Comparison of ENCODE assay signal across 9 cellular contexts in the genomic region with DNA sequence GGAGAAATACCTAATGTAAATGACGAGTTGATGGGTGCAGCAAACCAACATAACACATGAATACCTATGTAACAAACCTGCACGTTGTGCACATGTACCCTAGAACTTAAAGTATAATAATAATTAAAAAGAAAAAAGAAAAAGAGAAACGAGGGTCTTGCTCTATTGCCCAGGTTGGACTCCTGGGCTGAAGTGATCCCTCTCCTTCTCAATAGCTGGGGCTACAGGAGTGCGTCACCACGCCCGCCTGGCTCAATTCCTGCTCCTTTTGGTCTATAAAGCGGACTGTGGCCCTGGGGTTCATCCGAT. TPM values are rescaled to one million over a fixed set of nuclear protein-coding genes. Genes with fewer than 3 reads are reported as not detected.
A peak's percentile ranks its signal among the peaks of the same experiment; 100 is the strongest.
DNase-seq lines count a peak whose midpoint lies in the region; ATAC-seq and TF ChIP-seq lines count a peak whose summit lies in the region.
"Had no signal": no experiment of that assay in that cellular context is flagged by ENCODE, and none has a peak within 500 bp of the region (broad histone marks: within the 10 kb centered on the region; RNA-seq: fewer than 3 reads in every experiment).

No MANE protein-coding gene starts in this region.

- DNase-seq in NCI-H2196 (lab: John Stamatoyannopoulos, UW; ENCODE audit: unreplicated experiment) (peak; percentile 35), NCI-H2196 treated with DMSO at 0.1 percent for 48 hours (lab: John Stamatoyannopoulos, UW; ENCODE audit: unreplicated experiment) (no peak), astrocyte of the spinal cord (ENCODE audit: low read depth, low spot score) (no peak), thoracic aorta (ENCODE audit: low spot score) (peak; percentile 46), NCI-H524 (lab: John Stamatoyannopoulos, UW) (no peak), OCI-M1 (lab: John Stamatoyannopoulos, UW) (no peak)

- H3K4me3 ChIP-seq in astrocyte of the spinal cord (ENCODE audit: low read depth, low read length), result peak overlapping the region; percentile 77
- peak overlapping the region; percentile 80 for H3K4me3 ChIP-seq in thoracic aorta

- ATAC-seq in thoracic aorta (ENCODE audit: insufficient number of reproducible peaks, low FRiP score, low read depth), result no peak
- no peak for ATAC-seq in HG02763 (IDR thresholded peaks at IDR 0.05; ENCODE audit: unreplicated experiment)

- TF ChIP-seq CTCF in astrocyte of the spinal cord (IDR thresholded peaks at IDR 0.05; ENCODE audit: low read depth, low read length) (no peak), thoracic aorta (IDR thresholded peaks at IDR 0.05) (no peak)

- H3K27ac ChIP-seq in layer of hippocampus (ENCODE audit: low read depth, low read length), result peak overlapping the region; percentile 99
- peak overlapping the region; percentile 99 to 100 for H3K27ac ChIP-seq in thoracic aorta

- H3K36me3 ChIP-seq in thoracic aorta, result no peaks in the 10 kb centered on the region

- peaks cover 9 to 25% of the 10 kb centered on the region in 2 donors for H3K4me1 ChIP-seq in thoracic aorta (ENCODE audit: control insufficient read depth in 1 of 2, low read depth in 2 of 2)

- H3K9me3 ChIP-seq in thoracic aorta, result no peaks in the 10 kb centered on the region

- in situ Hi-C loops in astrocyte of the spinal cord (cut with HindIII; ENCODE audit: low sequenced_read_pairs), result no loop called here

- H3K27me3 ChIP-seq in layer of hippocampus (ENCODE audit: control insufficient read depth, insufficient read depth, low read length) (no peaks in the 10 kb centered on the region), thoracic aorta (replicated peaks; ENCODE audit: insufficient read depth) (no peaks in the 10 kb centered on the region)

RNA-seq across cellular contexts. Expression of a gene that starts 0.5 kb away (rescaled TPM):
- 10 to 100 TPM; 22.1 to 27.3 TPM for total RNA-seq in thoracic aorta

RNA-seq across cellular contexts. Expression of a gene that starts 35.0 kb away (rescaled TPM):
- total RNA-seq in thoracic aorta, result not detected
- total RNA-seq: activated CD8-positive, alpha-beta memory T cell treated with anti-CD3 and anti-CD28 coated beads for 36 hours had no signal

RNA-seq across cellular contexts. Expression of a gene that starts 50.4 kb away (rescaled TPM):
- total RNA-seq in thoracic aorta, result 10 to 100 TPM in 1 of 2 donors, 1 to 10 TPM in 1; 7.2 to 26.6 TPM

RNA-seq across cellular contexts. Expression of a gene that starts 58.5 kb away (rescaled TPM):
- total RNA-seq in thoracic aorta, result 1 to 10 TPM in 1 of 2 donors, under 1 TPM in 1; 0.54 to 1.4 TPM
- total RNA-seq: activated CD8-positive, alpha-beta memory T cell treated with anti-CD3 and anti-CD28 coated beads for 36 hours had no signal

Comparison
In these comparisons a context has a peak if more than half of its experiments do, and no peak if none do; other contexts are left out.
1. DNase-seq: peak in NCI-H2196 (single experiment) and thoracic aorta (single experiment); none in NCI-H2196 treated with DMSO at 0.1 percent for 48 hours (single experiment), astrocyte of the spinal cord (single experiment), NCI-H524 (0 of 2) and OCI-M1 (single experiment).